Comparison of ENCODE assay signal across 1 cellular context in genomic region chr1:182391362-182392044, GRCh38.
A peak's percentile ranks its signal among the peaks of the same experiment; 100 is the strongest.
TF ChIP-seq lines count a peak whose summit lies in the region.

TSS of gene GLUL (minus strand) at chr1:182391790. CDS start at chr1:182388737, 3,053 bp downstream.

TF ChIP-seq in GM12878, 131 proteins besides CTCF, POLR2A, EP300 and RAD21 (continued from another document and continues in another):
- TF ChIP-seq PRDM15 (CRISPR knock-in tag; IDR thresholded peaks at IDR 0.05): no peak
- TF ChIP-seq BHLHE40 (IDR thresholded peaks at IDR 0.05; ENCODE audit: borderline replicate concordance in 1 of 2, low read depth in 2 of 2, low read length in 1 of 2): no peak; a peak in 1 of 4 replicates
- TF ChIP-seq PML (IDR thresholded peaks at IDR 0.05; ENCODE audit: low read length): peak; percentile 99
- TF ChIP-seq RUNX3 (IDR thresholded peaks at IDR 0.05; ENCODE audit: low read length): peak; percentile 41
- TF ChIP-seq EZH2 (IDR thresholded peaks at IDR 0.05; ENCODE audit: borderline replicate concordance, control insufficient read depth, low read depth, low read length): no peak
- no peak for TF ChIP-seq PAX8 (IDR thresholded peaks at IDR 0.05)
- TF ChIP-seq NFYA (IDR thresholded peaks at IDR 0.05; ENCODE audit: borderline replicate concordance, low read depth, low read length): no peak
- TF ChIP-seq SKIL (IDR thresholded peaks at IDR 0.05; ENCODE audit: low read depth, poor library complexity, severe bottlenecking): no peak
- TF ChIP-seq REST (IDR thresholded peaks at IDR 0.05; ENCODE audit: low read depth, low read length): no peak
- TF ChIP-seq BACH1 (IDR thresholded peaks at IDR 0.05; ENCODE audit: borderline replicate concordance): peak; percentile 64; the same call in 1 of the 2 replicates
- 0 out of 2 replicates have a peak, but pooled peaks have one; percentile 56 for TF ChIP-seq TCF3 (IDR thresholded peaks at IDR 0.05; ENCODE audit: borderline replicate concordance, insufficient read depth, low read depth, low read length)
- TF ChIP-seq CBFB (IDR thresholded peaks at IDR 0.05; ENCODE audit: low read depth): peak; percentile 81; the same call in 1 of the 2 replicates
- no peak for TF ChIP-seq IRF5 (IDR thresholded peaks at IDR 0.05; ENCODE audit: borderline replicate concordance)
- peak; percentile 86 for TF ChIP-seq HDAC6 (IDR thresholded peaks at IDR 0.05; ENCODE audit: unreplicated experiment)
- peak; percentile 62 for TF ChIP-seq CHD2 (IDR thresholded peaks at IDR 0.05; ENCODE audit: borderline replicate concordance, low read depth, low read length)
- no peak for TF ChIP-seq SUZ12 (IDR thresholded peaks at IDR 0.05; ENCODE audit: unreplicated experiment)
- no peak; the same call in 1 of the 2 replicates for TF ChIP-seq SIN3A (IDR thresholded peaks at IDR 0.05; ENCODE audit: low read depth, low read length)
- TF ChIP-seq CREB1 (IDR thresholded peaks at IDR 0.05; ENCODE audit: low read depth): peak; percentile 20; the same call in 1 of the 2 replicates
- TF ChIP-seq E2F8 (IDR thresholded peaks at IDR 0.05; ENCODE audit: low read depth, partially characterized antibody): no peak
- no peak for TF ChIP-seq NR2C2 (IDR thresholded peaks at IDR 0.05; ENCODE audit: borderline replicate concordance, control insufficient read depth, insufficient read length, low read depth)
- TF ChIP-seq GATAD2B (conservative IDR thresholded peaks at IDR 0.05; ENCODE audit: low read depth): peak; percentile 38; the same call in 1 of the 2 replicates
- TF ChIP-seq ZSCAN29 (IDR thresholded peaks at IDR 0.05): no peak
- TF ChIP-seq ZNF622 (IDR thresholded peaks at IDR 0.05): no peak
- TF ChIP-seq ATF3 (IDR thresholded peaks at IDR 0.05; ENCODE audit: borderline replicate concordance, extremely low read depth, low read depth, low read length): no peak
- TF ChIP-seq RELB (IDR thresholded peaks at IDR 0.05; ENCODE audit: low read depth): no peak
- TF ChIP-seq WRNIP1 (IDR thresholded peaks at IDR 0.05; ENCODE audit: borderline replicate concordance, low read depth, low read length): no peak
- no peak for TF ChIP-seq SREBF2 (IDR thresholded peaks at IDR 0.05; ENCODE audit: low read length)
- peak; percentile 78 for TF ChIP-seq IKZF1 (conservative IDR thresholded peaks at IDR 0.05)
- TF ChIP-seq ELK1 (IDR thresholded peaks at IDR 0.05; ENCODE audit: low read depth, low read length): no peak
- no peak for TF ChIP-seq SUPT20H (IDR thresholded peaks at IDR 0.05; ENCODE audit: borderline replicate concordance, control insufficient read depth, low read depth, low read length)
- TF ChIP-seq SPI1 (IDR thresholded peaks at IDR 0.05; ENCODE audit: borderline replicate concordance, insufficient read depth, low read depth, low read length): no peak
- no peak for TF ChIP-seq RELA (IDR thresholded peaks at IDR 0.05; ENCODE audit: borderline replicate concordance, partially characterized antibody)
- TF ChIP-seq KAT2A (conservative IDR thresholded peaks at IDR 0.05; ENCODE audit: control insufficient read depth, low read depth, low read length): no peak
- peak; percentile 7 for TF ChIP-seq BCL3 (IDR thresholded peaks at IDR 0.05; ENCODE audit: borderline replicate concordance, insufficient read depth, low read depth, low read length, poor library complexity, severe bottlenecking)
- peak; percentile 67 for TF ChIP-seq LARP7 (IDR thresholded peaks at IDR 0.05)
- no peak for TF ChIP-seq MLLT1 (IDR thresholded peaks at IDR 0.05)
- no peak for TF ChIP-seq ZNF274 (IDR thresholded peaks at IDR 0.05; ENCODE audit: insufficient read depth, insufficient read length)
- peak; percentile 33 for TF ChIP-seq MYC (IDR thresholded peaks at IDR 0.05; ENCODE audit: insufficient read depth, insufficient read length, insufficient replicate concordance, low read length, severe bottlenecking)
